ENCODE assay signal across 11 cellular contexts in the genomic region with DNA sequence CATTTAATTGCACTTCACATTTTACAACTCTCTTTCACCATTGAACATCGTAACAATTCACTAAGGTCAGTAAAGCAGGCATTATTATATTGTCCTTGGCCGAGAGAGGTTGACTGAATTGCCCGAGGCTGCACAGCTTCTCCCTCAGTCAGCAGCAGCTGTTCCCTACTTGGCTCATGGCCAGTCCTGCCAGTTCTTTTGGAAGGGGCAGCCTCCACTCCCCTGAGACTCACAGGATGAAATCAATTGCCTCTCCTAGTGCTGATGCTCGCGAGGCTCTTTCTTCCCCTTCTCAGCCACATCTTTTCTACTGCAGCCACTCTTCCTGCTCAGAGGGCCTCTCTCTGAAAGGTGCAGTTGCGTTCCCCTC.
A peak's percentile ranks its signal among the peaks of the same experiment; 100 is the strongest.
DNase-seq lines count a peak whose midpoint lies in the region; ATAC-seq, FAIRE-seq and TF ChIP-seq lines count a peak whose summit lies in the region.
"Had no signal": no experiment of that assay in that cellular context is flagged by ENCODE, and none has a peak within 500 bp of the region (broad histone marks: within the 10 kb centered on the region; RNA-seq: fewer than 3 reads in every experiment).

No MANE protein-coding gene starts in this region.

- peak overlapping the region; percentile 87 for H3K4me3 Mint-ChIP-seq in activated naive CD8-positive, alpha-beta T cell treated with anti-CD3 and anti-CD28 coated beads, Interleukin-2, amount 10 ng/mL, durations not matched to agents 7 days and 5 days
- H3K4me3 Mint-ChIP-seq: dendritic cell treated with granulocyte-macrophage colony-stimulating factor and Interleukin-4, amounts not matched to agents 40 ng/mL and 50 ng/mL, for 4 days had no signal

- 0 out of 2 replicates have a peak overlapping the region, but pooled peaks have one; percentile 2 for H3K4me2 ChIP-seq in KMS-11

- H3K4me1 Mint-ChIP-seq in activated naive CD8-positive, alpha-beta T cell treated with anti-CD3 and anti-CD28 coated beads, Interleukin-2, amount 10 ng/mL, durations not matched to agents 7 days and 5 days = peaks cover 57% of the 10 kb centered on the region

- POLR2A ChIA-PET in activated naive CD8-positive, alpha-beta T cell treated with anti-CD3 and anti-CD28 coated beads, Interleukin-2, amount 10 ng/mL, durations not matched to agents 7 days and 5 days (lab: Charles Lee) = interaction anchor here (1.4 to 2.2 kb wide), 2 partner anchors 20 to 181 kb away, joined by 4 to 8 read pairs; partner anchors contain the start of genes AKAP3 and NDUFA9

- no peak overlapping the region for H3K27ac ChIP-seq in KMS-11

- H3K36me3 Mint-ChIP-seq in activated naive CD8-positive, alpha-beta T cell treated with anti-CD3 and anti-CD28 coated beads, Interleukin-2, amount 10 ng/mL, durations not matched to agents 7 days and 5 days = peaks cover 27% of the 10 kb centered on the region

- FAIRE-seq in GM12892 (lab: Jason Lieb, UNC) = peak; percentile 77
- no peak for FAIRE-seq in GM19239 (lab: Jason Lieb, UNC)
- FAIRE-seq: islet of Langerhans had no signal

- DNase-seq in GM12892 (ENCODE audit: insufficient read length) (no peak), GM19239 (ENCODE audit: insufficient read length, low spot score) (no peak)
- no peak for DNase-seq in activated naive CD8-positive, alpha-beta T cell treated with anti-CD3 and anti-CD28 coated beads, Interleukin-2, amount 10 ng/mL, durations not matched to agents 7 days and 5 days
- DNase-seq in effector CD4-positive, alpha-beta T cell = no peak
- DNase-seq in activated effector memory CD4-positive, alpha-beta T cell treated with Interleukin-2 at 50 U/mL for 16 hours = no peak
- DNase-seq: activated CD4-positive, CD25-positive, alpha-beta regulatory T cell treated with anti-CD3 and anti-CD28 coated beads, Interleukin-2, amount 50 U/mL, for 72 hours had no signal

- ATAC-seq in GM21515 (IDR thresholded peaks at IDR 0.05; ENCODE audit: unreplicated experiment) (peak; percentile 16), GM21381 (IDR thresholded peaks at IDR 0.05; ENCODE audit: unreplicated experiment) (no peak)
- ATAC-seq in activated naive CD8-positive, alpha-beta T cell treated with anti-CD3 and anti-CD28 coated beads, Interleukin-2, amount 10 ng/mL, durations not matched to agents 7 days and 5 days (ENCODE audit: low read depth) = peak; percentile 19

- H3K27me3 Mint-ChIP-seq in activated naive CD8-positive, alpha-beta T cell treated with anti-CD3 and anti-CD28 coated beads, Interleukin-2, amount 10 ng/mL, durations not matched to agents 7 days and 5 days = no peaks in the 10 kb centered on the region

- no peaks in the 10 kb centered on the region for H4K20me1 ChIP-seq in KMS-11 (ENCODE audit: insufficient read depth)

- H3K9me3 Mint-ChIP-seq in activated naive CD8-positive, alpha-beta T cell treated with anti-CD3 and anti-CD28 coated beads, Interleukin-2, amount 10 ng/mL, durations not matched to agents 7 days and 5 days = peaks cover 10% of the 10 kb centered on the region
- H3K9me3 Mint-ChIP-seq: dendritic cell treated with granulocyte-macrophage colony-stimulating factor and Interleukin-4, amounts not matched to agents 40 ng/mL and 50 ng/mL, for 4 days had no signal

- H3K79me2 ChIP-seq in KMS-11 (ENCODE audit: insufficient read depth, low read depth) = no peaks in the 10 kb centered on the region

- peak overlapping the region; percentile 25; the same call in 1 of the 2 replicates for H2AFZ ChIP-seq in KMS-11 (ENCODE audit: low read depth)

- H3K36me3 ChIP-seq in KMS-11 (ENCODE audit: insufficient read depth) = no peaks in the 10 kb centered on the region

- no peak overlapping the region for H3K4me3 ChIP-seq in KMS-11 (IDR thresholded peaks at IDR 0.05; ENCODE audit: insufficient read depth, low read depth, low read length)

- no peak for TF ChIP-seq CTCF in KMS-11 (conservative IDR thresholded peaks at IDR 0.05; ENCODE audit: low read depth, low read length)

- no peaks in the 10 kb centered on the region for H3K27me3 ChIP-seq in KMS-11 (ENCODE audit: insufficient read depth, low read depth)

- H3K4me1 ChIP-seq in KMS-11 (ENCODE audit: low read depth, poor library complexity, severe bottlenecking) = peaks cover 7% of the 10 kb centered on the region

- H3K27ac Mint-ChIP-seq in activated naive CD8-positive, alpha-beta T cell treated with anti-CD3 and anti-CD28 coated beads, Interleukin-2, amount 10 ng/mL, durations not matched to agents 7 days and 5 days = peak overlapping the region; percentile 88
- H3K27ac Mint-ChIP-seq: dendritic cell treated with granulocyte-macrophage colony-stimulating factor and Interleukin-4, amounts not matched to agents 40 ng/mL and 50 ng/mL, for 4 days had no signal

- TF ChIP-seq POLR2A in GM12892 (IDR thresholded peaks at IDR 0.05; ENCODE audit: low read depth, low read length) = no peak

- no peak overlapping the region for H3K9ac ChIP-seq in KMS-11
